27 cellular contexts compared by ENCODE assay signal in the genomic region with DNA sequence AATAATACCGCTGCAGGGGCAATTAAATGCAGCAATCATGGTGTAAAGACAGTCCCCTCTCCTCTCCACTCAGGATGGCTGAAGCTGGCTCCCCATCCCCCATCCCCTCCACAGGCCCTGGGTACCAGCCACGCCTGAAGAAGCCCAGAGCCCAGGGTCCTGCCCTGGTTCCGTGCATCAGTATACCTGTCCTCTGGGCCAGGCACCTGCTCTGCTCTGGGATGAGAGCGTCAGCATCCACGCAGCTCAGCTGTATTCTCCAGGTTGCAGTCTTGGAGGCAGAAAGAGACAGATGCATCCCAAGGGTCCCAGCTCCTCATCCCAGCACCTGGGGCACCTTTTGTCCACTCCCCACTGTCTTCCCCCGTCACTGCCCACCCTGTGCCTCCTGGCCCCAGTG.
"Had no signal": no experiment of that assay in that cellular context is flagged by ENCODE, and none has a peak within 500 bp of the region (broad histone marks: within the 10 kb centered on the region; RNA-seq: fewer than 3 reads in every experiment).

No MANE protein-coding gene starts in this region.

- H3K27me3 ChIP-seq: adrenal gland, body of pancreas, esophagus squamous epithelium had no signal

- ATAC-seq: activated CD4-positive, alpha-beta T cell treated with anti-CD3 and anti-CD28 coated beads for 36 hours; activated CD8-positive, alpha-beta memory T cell treated with anti-CD3 and anti-CD28 coated beads, Interleukin-2, amount 10 ng/mL, durations not matched to agents 7 days and 5 days; activated CD8-positive, alpha-beta T cell treated with anti-CD3 and anti-CD28 coated beads, Interleukin-2, amount 10 ng/mL, durations not matched to agents 7 days and 5 days; activated naive CD8-positive, alpha-beta T cell treated with anti-CD3 and anti-CD28 coated beads, Interleukin-2, amount 50 U/mL, for 24 hours; body of pancreas; gastroesophageal sphincter had no signal

- DNase-seq: activated CD4-positive, alpha-beta memory T cell treated with anti-CD3 and anti-CD28 coated beads for 36 hours; activated CD4-positive, alpha-beta T cell treated with anti-CD3 and anti-CD28 coated beads for 36 hours; activated CD4-positive, alpha-beta T cell treated with anti-CD3 and anti-CD28 coated beads, Interleukin-2, amount 10 ng/mL, durations not matched to agents 24 days and 14 days; activated CD4-positive, CD25-positive, alpha-beta regulatory T cell; activated CD4-positive, CD25-positive, alpha-beta regulatory T cell treated with anti-CD3 and anti-CD28 coated beads, Interleukin-2, amount 50 U/mL, for 72 hours; activated CD8-positive, alpha-beta memory T cell treated with anti-CD3 and anti-CD28 coated beads, Interleukin-2, amount 10 ng/mL, durations not matched to agents 7 days and 5 days; activated CD8-positive, alpha-beta memory T cell treated with anti-CD3 and anti-CD28 coated beads, Interleukin-2, amount 50 U/mL, for 4 hours; activated CD8-positive, alpha-beta T cell treated with anti-CD3 and anti-CD28 coated beads, Interleukin-2, amount 10 ng/mL, durations not matched to agents 7 days and 5 days; activated effector memory CD4-positive, alpha-beta T cell treated with anti-CD3 and anti-CD28 coated beads, Interleukin-2, amount 50 U/mL, for 16 hours; activated naive CD4-positive, alpha-beta T cell treated with anti-CD3 and anti-CD28 coated beads for 36 hours; activated naive CD8-positive, alpha-beta T cell treated with anti-CD3 and anti-CD28 coated beads for 36 hours; activated naive CD8-positive, alpha-beta T cell treated with anti-CD3 and anti-CD28 coated beads, Interleukin-2, amount 50 U/mL, for 24 hours; activated T-cell treated with anti-CD3 and anti-CD28 coated beads, Interleukin-2, amount 50 U/mL, for 1 hour; activated T-cell treated with anti-CD3 and anti-CD28 coated beads, Interleukin-2, amount 50 U/mL, for 48 hours; adrenal gland; amygdala; aorta; body of pancreas; effector CD8-positive, alpha-beta T cell; esophagus squamous epithelium; foreskin melanocyte; T-helper 2 cell had no signal

- H3K27ac ChIP-seq: adrenal gland, body of pancreas, epithelial cell of prostate, esophagus squamous epithelium, gastroesophageal sphincter had no signal

- H3K36me3 ChIP-seq: adrenal gland, esophagus squamous epithelium, gastroesophageal sphincter had no signal

- H3K4me3 ChIP-seq: adrenal gland, body of pancreas, esophagus squamous epithelium, gastroesophageal sphincter had no signal

- H3K4me1 ChIP-seq: esophagus squamous epithelium, gastroesophageal sphincter had no signal

- H3K27ac Mint-ChIP-seq: activated CD4-positive, alpha-beta memory T cell treated with anti-CD3 and anti-CD28 coated beads for 36 hours; activated CD4-positive, alpha-beta T cell treated with anti-CD3 and anti-CD28 coated beads for 36 hours; activated CD4-positive, alpha-beta T cell treated with anti-CD3 and anti-CD28 coated beads, Interleukin-2, amount 10 ng/mL, durations not matched to agents 24 days and 14 days; activated CD8-positive, alpha-beta memory T cell treated with anti-CD3 and anti-CD28 coated beads, Interleukin-2, amount 10 ng/mL, durations not matched to agents 7 days and 5 days; activated CD8-positive, alpha-beta T cell treated with anti-CD3 and anti-CD28 coated beads, Interleukin-2, amount 10 ng/mL, durations not matched to agents 7 days and 5 days; activated naive CD4-positive, alpha-beta T cell treated with anti-CD3 and anti-CD28 coated beads for 36 hours; activated naive CD4-positive, alpha-beta T cell treated with anti-CD3 and anti-CD28 coated beads, Interleukin-2, amount 50 U/mL, for 24 hours; activated naive CD8-positive, alpha-beta T cell treated with anti-CD3 and anti-CD28 coated beads for 36 hours; activated naive CD8-positive, alpha-beta T cell treated with anti-CD3 and anti-CD28 coated beads, Interleukin-2, amount 50 U/mL, for 24 hours; activated T-helper 1 cell treated with anti-CD3 and anti-CD28 coated beads, Interleukin-12 subunit alpha, Interleukin-12 subunit beta, Interleukin-2, Interleukin-4 antibody, amounts not matched to agents 30 ng/mL and 10 ng/mL and 1 ng/mL, durations not matched to agents 14 hours and 24 hours and 36 hours; activated T-helper 2 cell treated with anti-CD3 and anti-CD28 coated beads, Interferon-gamma antibody, Interleukin-2, Interleukin-4, amounts not matched to agents 10 μg/mL and 5 μg/mL and 100 μg/mL, durations not matched to agents 14 hours and 24 hours and 36 hours had no signal

- H3K9me3 Mint-ChIP-seq: activated CD4-positive, alpha-beta memory T cell treated with anti-CD3 and anti-CD28 coated beads for 36 hours; activated CD4-positive, alpha-beta T cell treated with anti-CD3 and anti-CD28 coated beads, Interleukin-2, amount 10 ng/mL, durations not matched to agents 24 days and 14 days; activated naive CD4-positive, alpha-beta T cell treated with anti-CD3 and anti-CD28 coated beads for 36 hours; activated naive CD4-positive, alpha-beta T cell treated with anti-CD3 and anti-CD28 coated beads, Interleukin-2, amount 50 U/mL, for 24 hours; activated naive CD8-positive, alpha-beta T cell treated with anti-CD3 and anti-CD28 coated beads for 36 hours; activated naive CD8-positive, alpha-beta T cell treated with anti-CD3 and anti-CD28 coated beads, Interleukin-2, amount 50 U/mL, for 24 hours; activated T-helper 1 cell treated with anti-CD3 and anti-CD28 coated beads, Interleukin-12 subunit alpha, Interleukin-12 subunit beta, Interleukin-2, Interleukin-4 antibody, amounts not matched to agents 30 ng/mL and 10 ng/mL and 1 ng/mL, durations not matched to agents 14 hours and 24 hours and 36 hours; activated T-helper 2 cell treated with anti-CD3 and anti-CD28 coated beads, Interferon-gamma antibody, Interleukin-2, Interleukin-4, amounts not matched to agents 10 μg/mL and 5 μg/mL and 100 μg/mL, durations not matched to agents 14 hours and 24 hours and 36 hours had no signal

- H3K4me3 Mint-ChIP-seq: activated CD4-positive, alpha-beta memory T cell treated with anti-CD3 and anti-CD28 coated beads for 36 hours; activated CD4-positive, alpha-beta T cell treated with anti-CD3 and anti-CD28 coated beads for 36 hours; activated CD4-positive, alpha-beta T cell treated with anti-CD3 and anti-CD28 coated beads, Interleukin-2, amount 10 ng/mL, durations not matched to agents 24 days and 14 days; activated CD8-positive, alpha-beta memory T cell treated with anti-CD3 and anti-CD28 coated beads, Interleukin-2, amount 10 ng/mL, durations not matched to agents 7 days and 5 days; activated CD8-positive, alpha-beta T cell treated with anti-CD3 and anti-CD28 coated beads, Interleukin-2, amount 10 ng/mL, durations not matched to agents 7 days and 5 days; activated naive CD4-positive, alpha-beta T cell treated with anti-CD3 and anti-CD28 coated beads for 36 hours; activated naive CD4-positive, alpha-beta T cell treated with anti-CD3 and anti-CD28 coated beads, Interleukin-2, amount 50 U/mL, for 24 hours; activated naive CD8-positive, alpha-beta T cell treated with anti-CD3 and anti-CD28 coated beads for 36 hours; activated naive CD8-positive, alpha-beta T cell treated with anti-CD3 and anti-CD28 coated beads, Interleukin-2, amount 50 U/mL, for 24 hours; activated T-helper 1 cell treated with anti-CD3 and anti-CD28 coated beads, Interleukin-12 subunit alpha, Interleukin-12 subunit beta, Interleukin-2, Interleukin-4 antibody, amounts not matched to agents 30 ng/mL and 10 ng/mL and 1 ng/mL, durations not matched to agents 14 hours and 24 hours and 36 hours had no signal

- H3K27me3 Mint-ChIP-seq: activated CD4-positive, alpha-beta memory T cell treated with anti-CD3 and anti-CD28 coated beads for 36 hours; activated CD4-positive, alpha-beta T cell treated with anti-CD3 and anti-CD28 coated beads for 36 hours; activated CD4-positive, alpha-beta T cell treated with anti-CD3 and anti-CD28 coated beads, Interleukin-2, amount 10 ng/mL, durations not matched to agents 24 days and 14 days; activated CD8-positive, alpha-beta memory T cell treated with anti-CD3 and anti-CD28 coated beads, Interleukin-2, amount 10 ng/mL, durations not matched to agents 7 days and 5 days; activated naive CD4-positive, alpha-beta T cell treated with anti-CD3 and anti-CD28 coated beads, Interleukin-2, amount 50 U/mL, for 24 hours; activated naive CD8-positive, alpha-beta T cell treated with anti-CD3 and anti-CD28 coated beads for 36 hours; activated naive CD8-positive, alpha-beta T cell treated with anti-CD3 and anti-CD28 coated beads, Interleukin-2, amount 50 U/mL, for 24 hours had no signal

- H3K36me3 Mint-ChIP-seq: activated CD4-positive, alpha-beta memory T cell treated with anti-CD3 and anti-CD28 coated beads for 36 hours; activated CD8-positive, alpha-beta memory T cell treated with anti-CD3 and anti-CD28 coated beads, Interleukin-2, amount 10 ng/mL, durations not matched to agents 7 days and 5 days; activated naive CD4-positive, alpha-beta T cell treated with anti-CD3 and anti-CD28 coated beads, Interleukin-2, amount 50 U/mL, for 24 hours; activated naive CD8-positive, alpha-beta T cell treated with anti-CD3 and anti-CD28 coated beads for 36 hours had no signal

- H3K9me3 ChIP-seq: adrenal gland, body of pancreas, esophagus squamous epithelium, gastroesophageal sphincter had no signal
